11 cellular contexts compared by ENCODE assay signal in the genomic region with DNA sequence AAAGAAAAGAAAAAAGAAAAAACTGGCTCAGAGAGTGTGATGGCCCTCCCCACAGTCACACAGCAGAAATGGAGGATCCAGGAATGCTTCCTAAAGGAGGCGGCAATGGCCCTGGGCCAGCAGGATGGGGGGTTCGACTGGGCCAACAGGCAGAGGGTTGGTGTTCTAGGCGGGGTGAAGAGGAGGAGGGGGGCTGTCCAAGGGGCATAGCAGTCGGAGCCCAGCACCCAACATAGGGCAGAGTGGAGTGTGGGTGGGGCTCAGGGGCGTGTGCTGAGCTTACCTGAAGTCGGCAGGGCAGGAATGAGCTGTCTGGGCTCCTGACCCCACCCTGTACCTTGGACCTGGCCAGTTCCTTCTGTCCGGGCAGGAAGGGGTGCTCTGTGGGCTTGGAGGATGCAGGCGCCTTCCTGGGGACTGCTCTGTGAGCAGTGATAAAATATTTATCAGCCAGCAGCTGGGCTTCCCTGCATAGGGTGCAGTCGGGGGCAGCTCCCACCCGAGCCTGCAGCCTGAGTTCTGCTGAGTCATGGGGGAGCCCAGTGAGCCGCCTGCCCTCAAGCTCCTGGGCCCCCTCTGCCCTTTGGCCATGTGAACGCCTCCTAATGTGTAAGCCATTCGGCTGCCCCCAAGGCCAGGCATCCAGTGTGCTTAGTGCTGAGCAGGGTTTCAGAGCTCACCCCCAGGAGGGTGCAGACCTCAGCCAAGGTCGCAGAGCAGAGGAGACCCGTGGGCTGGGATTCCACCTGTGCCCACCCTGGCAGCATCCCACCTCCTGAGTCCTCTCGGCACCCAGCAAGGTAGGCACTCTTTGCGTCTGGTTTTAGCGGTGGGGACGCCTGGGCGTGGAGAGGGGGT. TPM values are rescaled to one million over a fixed set of nuclear protein-coding genes. Genes with fewer than 3 reads are reported as not detected.
DNase-seq lines count a peak whose midpoint lies in the region; ATAC-seq and TF ChIP-seq lines count a peak whose summit lies in the region.
"Had no signal": no experiment of that assay in that cellular context is flagged by ENCODE, and none has a peak within 500 bp of the region (broad histone marks: within the 10 kb centered on the region; RNA-seq: fewer than 3 reads in every experiment).

No MANE protein-coding gene starts in this region.

- peaks cover 0 to 14% (median 4%) of the 10 kb centered on the region in 9 donors for H3K4me1 ChIP-seq in heart right ventricle
- peaks cover 0 to 12% of the 10 kb centered on the region in 2 donors for H3K4me1 ChIP-seq in right atrium auricular region
- H3K4me1 ChIP-seq: tibial artery had no signal

- H3K27me3 Mint-ChIP-seq in WTC11 (ENCODE audit: low read depth): no peaks in the 10 kb centered on the region

- TF ChIP-seq CTCF in heart right ventricle (IDR thresholded peaks at IDR 0.05) (no peak), right atrium auricular region (IDR thresholded peaks at IDR 0.05) (no peak), WTC11 (IDR thresholded peaks at IDR 0.05) (no peak), brain microvascular endothelial cell (IDR thresholded peaks at IDR 0.05; ENCODE audit: low read depth, low read length, missing control alignments) (no peak), coronary artery (IDR thresholded peaks at IDR 0.05) (no peak)

- no peaks in the 10 kb centered on the region for H3K36me3 ChIP-seq in heart right ventricle
- H3K36me3 ChIP-seq in right atrium auricular region: no peaks in the 10 kb centered on the region
- H3K36me3 ChIP-seq in brain microvascular endothelial cell (replicated peaks): no peaks in the 10 kb centered on the region
- H3K36me3 ChIP-seq: spleen, tibial artery had no signal

- no peaks in the 10 kb centered on the region for H3K9me3 Mint-ChIP-seq in WTC11

- intact Hi-C loops in heart right ventricle (cut with DNase I): no loop called here

- H3K9me3 ChIP-seq in heart right ventricle: no peaks in the 10 kb centered on the region
- H3K9me3 ChIP-seq in right atrium auricular region: no peaks in the 10 kb centered on the region
- H3K9me3 ChIP-seq: spleen, tibial artery had no signal

- DNase-seq in heart right ventricle (no peak), right atrium auricular region (ENCODE audit: low spot score) (no peak), WTC11 (ENCODE audit: low spot score) (no peak), left lobe of liver (ENCODE audit: low spot score) (no peak), brain microvascular endothelial cell (no peak), coronary artery (ENCODE audit: low spot score) (no peak)
- no peak for DNase-seq in central memory CD4-positive, alpha-beta T cell
- DNase-seq: NCI-H2081, spleen, tibial artery had no signal

- WGBS in heart right ventricle, 2 donors: 39 to 40% methylated on average over 20 of the region's 20 CpGs

- CTCF ChIA-PET in WTC11 (lab: Charles Lee): interaction anchor here (0.6 to 1.7 kb wide), 3 partner anchors 9 to 232 kb away, joined by 3 to 26 read pairs (median 6); no protein-coding TSS in a partner anchor

- H3K4me1 Mint-ChIP-seq in WTC11: peaks cover 3% of the 10 kb centered on the region; the same call in 1 of the 2 replicates

- no peak overlapping the region for H3K27ac ChIP-seq in heart right ventricle
- H3K27ac ChIP-seq in right atrium auricular region: no peak overlapping the region
- H3K27ac ChIP-seq in brain microvascular endothelial cell: no peak overlapping the region
- no peak overlapping the region for H3K27ac ChIP-seq in coronary artery
- H3K27ac ChIP-seq: tibial artery had no signal

- H3K27me3 ChIP-seq in heart right ventricle (peaks cover 0 to 17% (median 0%) of the 10 kb centered on the region in 7 donors), right atrium auricular region (no peaks in the 10 kb centered on the region), brain microvascular endothelial cell (replicated peaks) (no peaks in the 10 kb centered on the region)

- H3K4me3 ChIP-seq in heart right ventricle: no peak overlapping the region
- H3K4me3 ChIP-seq in right atrium auricular region: peak overlapping the region in 1 of 2 donors; percentile 20
- no peak overlapping the region for H3K4me3 ChIP-seq in brain microvascular endothelial cell (ENCODE audit: low read depth, low read length)
- no peak overlapping the region for H3K4me3 ChIP-seq in coronary artery
- H3K4me3 ChIP-seq: tibial artery had no signal

- H3K4me3 Mint-ChIP-seq in WTC11: no peak overlapping the region

- in situ Hi-C loops in brain microvascular endothelial cell (cut with HindIII; ENCODE audit: low pct_ligation_motif_present, low sequenced_read_pairs): no loop called here

- H3K27ac Mint-ChIP-seq in WTC11: no peak overlapping the region

- ATAC-seq in heart right ventricle (peak in 7 of 8 donors; percentile 20 to 57 (median 30)), WTC11 (peak; percentile 63), left lobe of liver (peak; percentile 69), GM18520 (IDR thresholded peaks at IDR 0.05; ENCODE audit: unreplicated experiment) (no peak)

- POLR2A ChIA-PET in WTC11 (lab: Charles Lee): interaction anchor here (0.7 kb wide), 1 partner anchor 699 kb away, joined by 7 read pairs; no protein-coding TSS in a partner anchor

- no peaks in the 10 kb centered on the region for H3K36me3 Mint-ChIP-seq in WTC11

TF ChIP-seq in WTC11, 78 proteins besides CTCF, POLR2A, EP300 and RAD21:
- TF ChIP-seq, protein P1, sequence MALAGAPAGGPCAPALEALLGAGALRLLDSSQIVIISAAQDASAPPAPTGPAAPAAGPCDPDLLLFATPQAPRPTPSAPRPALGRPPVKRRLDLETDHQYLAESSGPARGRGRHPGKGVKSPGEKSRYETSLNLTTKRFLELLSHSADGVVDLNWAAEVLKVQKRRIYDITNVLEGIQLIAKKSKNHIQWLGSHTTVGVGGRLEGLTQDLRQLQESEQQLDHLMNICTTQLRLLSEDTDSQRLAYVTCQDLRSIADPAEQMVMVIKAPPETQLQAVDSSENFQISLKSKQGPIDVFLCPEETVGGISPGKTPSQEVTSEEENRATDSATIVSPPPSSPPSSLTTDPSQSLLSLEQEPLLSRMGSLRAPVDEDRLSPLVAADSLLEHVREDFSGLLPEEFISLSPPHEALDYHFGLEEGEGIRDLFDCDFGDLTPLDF (CRISPR knock-in tag; IDR thresholded peaks at IDR 0.05): no peak

RNA-seq across cellular contexts. Expression of a gene that starts 25.3 kb away (rescaled TPM):
- total RNA-seq in heart right ventricle (1 to 10 TPM in 9 of 10 donors, under 1 TPM in 1; 0.96 to 4.8 (median 2.9) TPM), right atrium auricular region (10 to 100 TPM; 10.5 to 12.1 TPM), WTC11 (2021) (12.3 to 15.6 TPM (median 13.6 TPM) in 3 replicates), left lobe of liver (30.0 TPM)
- 1 to 10 TPM; 2.8 to 3.4 TPM for polyA plus RNA-seq in heart right ventricle
